9 cellular contexts compared by ENCODE assay signal in the genomic region with DNA sequence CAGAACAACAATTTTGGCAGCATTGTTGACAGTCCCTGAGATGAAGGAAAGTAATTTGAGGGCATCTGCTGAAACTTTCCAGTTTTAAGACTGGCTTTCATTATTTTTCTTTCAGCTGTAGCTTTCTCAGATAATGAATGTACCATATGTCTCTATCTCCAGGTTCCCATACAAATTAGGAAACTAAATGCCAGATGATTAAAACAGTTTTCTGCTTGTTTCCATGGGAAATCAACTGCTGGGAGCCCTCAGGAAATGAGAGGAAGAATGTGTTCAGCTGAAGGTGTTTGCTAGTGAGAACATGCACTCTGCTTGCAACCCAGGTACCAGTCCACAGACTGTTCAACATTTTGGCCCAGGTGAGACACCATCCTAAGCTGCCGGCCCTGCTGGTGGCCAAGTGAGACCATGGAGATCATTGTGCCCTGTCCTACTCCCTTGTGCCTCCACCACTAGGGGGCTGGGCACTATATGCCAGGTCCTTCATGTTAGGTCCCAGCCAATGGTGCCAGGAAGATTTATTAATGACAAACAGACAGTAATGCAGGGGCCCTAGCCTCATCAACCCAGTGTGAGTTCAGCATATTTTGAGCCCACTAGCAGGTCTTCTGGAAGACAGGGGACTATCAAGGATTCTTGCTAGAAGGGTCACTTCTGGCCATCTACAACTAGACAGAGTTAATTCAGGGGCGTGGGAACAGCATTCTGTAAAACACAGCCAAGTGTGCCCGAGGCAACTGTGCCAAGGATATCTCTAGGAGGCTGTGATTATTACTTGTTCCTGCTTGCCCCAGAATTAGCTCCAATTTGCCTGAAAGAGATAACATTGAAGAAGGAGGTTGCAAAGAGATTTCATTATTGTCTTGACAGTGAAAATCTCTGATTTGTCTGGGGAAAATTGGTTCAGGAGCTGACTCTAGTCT. TPM values are rescaled to one million over a fixed set of nuclear protein-coding genes. Genes with fewer than 3 reads are reported as not detected.
A peak's percentile ranks its signal among the peaks of the same experiment; 100 is the strongest.
DNase-seq lines count a peak whose midpoint lies in the region; TF ChIP-seq lines count a peak whose summit lies in the region.
"Had no signal": no experiment of that assay in that cellular context is flagged by ENCODE, and none has a peak within 500 bp of the region (broad histone marks: within the 10 kb centered on the region; RNA-seq: fewer than 3 reads in every experiment).

No MANE protein-coding gene starts in this region.

- H3K36me3 ChIP-seq in osteoblast (ENCODE audit: insufficient read depth, low read length), result no peaks in the 10 kb centered on the region

- H3K27me3 ChIP-seq in osteoblast (ENCODE audit: insufficient read depth, low read length), result no peaks in the 10 kb centered on the region

- no peak overlapping the region for H3K4me2 ChIP-seq in osteoblast (ENCODE audit: insufficient read depth, low read length)

- peak; percentile 43 for DNase-seq in ELR (ENCODE audit: low read depth)
- peak; percentile 13 for DNase-seq in MV-4-11 (lab: John Stamatoyannopoulos, UW)
- DNase-seq in dermis blood vessel endothelial cell, result peak; percentile 54
- DNase-seq in osteoblast (ENCODE audit: insufficient read length, low spot score, missing footprints), result no peak
- no peak for DNase-seq in AG08396 (ENCODE audit: low spot score)
- DNase-seq in NK-92 treated with Interleukin-12 subunit alpha and Interleukin-12 subunit beta, amount 100 ng/mL, for 24 hours (lab: John Stamatoyannopoulos, UW), result no peak
- no peak for DNase-seq in HCEC 1CT
- DNase-seq in stimulated activated CD4-positive, alpha-beta T cell treated with anti-CD3 and anti-CD28 coated beads, Interleukin-4, amount 100 ng/mL, for 1 hour, result no peak
- DNase-seq: activated T-cell treated with anti-CD3 and anti-CD28 coated beads, Interleukin-2, amount 50 U/mL, for 1 hour had no signal

- no peak overlapping the region for H2AFZ ChIP-seq in osteoblast (ENCODE audit: low read length)

- H3K4me1 ChIP-seq in osteoblast (ENCODE audit: insufficient read depth, low read length), result no peaks in the 10 kb centered on the region

- H3K27ac ChIP-seq in osteoblast (ENCODE audit: low read depth, low read length), result no peak overlapping the region

- no peaks in the 10 kb centered on the region for H3K79me2 ChIP-seq in osteoblast (ENCODE audit: insufficient read depth, low read length)

- no peaks in the 10 kb centered on the region for H4K20me1 ChIP-seq in osteoblast (ENCODE audit: insufficient read depth, low read length)

- H3K9me3 ChIP-seq in osteoblast (ENCODE audit: low read depth, low read length), result no peaks in the 10 kb centered on the region

- no peak overlapping the region for H3K4me3 ChIP-seq in osteoblast (ENCODE audit: insufficient read depth, low read length)

- TF ChIP-seq CTCF in osteoblast (IDR thresholded peaks at IDR 0.05; ENCODE audit: extremely low read depth, low read depth, low read length), result peak; percentile 50

RNA-seq across cellular contexts. Expression of a gene that starts 17.0 kb away (rescaled TPM):
- 30.0 and 40.4 TPM in 2 replicates for total RNA-seq in dermis blood vessel endothelial cell
- 2.1 and 2.2 TPM in 2 replicates for total RNA-seq in osteoblast

Comparison
In these comparisons a context has a peak if more than half of its experiments do, and no peak if none do; other contexts are left out.
1. DNase-seq: peak in ELR (single experiment), MV-4-11 (single experiment) and dermis blood vessel endothelial cell (single experiment); none in osteoblast (single experiment), AG08396 (single experiment), NK-92 treated with Interleukin-12 subunit alpha and Interleukin-12 subunit beta, amount 100 ng/mL, for 24 hours (single experiment), HCEC 1CT (single experiment) and stimulated activated CD4-positive, alpha-beta T cell treated with anti-CD3 and anti-CD28 coated beads, Interleukin-4, amount 100 ng/mL, for 1 hour (single experiment).